In the genomic region with DNA sequence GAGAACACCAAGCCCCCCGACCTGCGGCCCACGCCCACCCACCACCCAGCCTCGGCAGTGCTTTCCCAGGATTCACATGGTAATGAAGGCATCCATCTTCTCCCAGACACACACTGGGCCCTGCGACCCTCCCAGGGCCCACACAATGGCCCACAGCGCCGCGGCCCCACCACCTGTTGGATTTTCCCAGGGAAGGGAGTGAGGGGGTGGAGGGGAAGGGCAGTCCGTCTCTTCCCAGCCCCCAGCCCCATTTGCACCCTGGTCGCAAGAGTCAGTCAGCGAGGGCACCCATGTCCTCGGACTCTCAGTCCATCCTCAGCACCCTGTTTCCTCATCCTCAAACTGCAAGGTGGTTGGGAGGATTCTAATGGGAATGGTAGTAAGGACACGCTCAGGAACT, we compare ENCODE assay signal across 16 cellular contexts. TPM values are rescaled to one million over a fixed set of nuclear protein-coding genes. Genes with fewer than 3 reads are reported as not detected.
DNase-seq lines count a peak whose midpoint lies in the region; ATAC-seq and TF ChIP-seq lines count a peak whose summit lies in the region.
"Had no signal": no experiment of that assay in that cellular context is flagged by ENCODE, and none has a peak within 500 bp of the region (broad histone marks: within the 10 kb centered on the region; RNA-seq: fewer than 3 reads in every experiment).

No MANE protein-coding gene starts in this region.

- H3K27ac Mint-ChIP-seq in GM23338 (peak overlapping the region; percentile 70), progenitor cell of endocrine pancreas (peak overlapping the region; percentile 89)
- H3K27ac Mint-ChIP-seq: CD4-positive, CD25-positive, alpha-beta regulatory T cell; HFFc6 had no signal

- DNase-seq in GM23338 (ENCODE audit: low spot score), result peak; percentile 72
- DNase-seq in progenitor cell of endocrine pancreas (ENCODE audit: low spot score, unreplicated experiment), result no peak
- no peak for DNase-seq in activated naive CD4-positive, alpha-beta T cell treated with Interleukin-2 at 50 U/mL for 16 hours
- no peak for DNase-seq in NOMO-1 treated with dmso at 0.1 percent for 144 hours (lab: John Stamatoyannopoulos, UW; ENCODE audit: unreplicated experiment)
- DNase-seq: Caco-2; CD4-positive, CD25-positive, alpha-beta regulatory T cell; DMS53; HFFc6; NCI-H1105 treated with DMSO at 0.1 percent for 48 hours; NCI-H1694 treated with DMSO at 0.1 percent for 48 hours; NK-92 treated with Interleukin-12 subunit alpha and Interleukin-12 subunit beta, amount 100 ng/mL, for 24 hours; SJCRH30; SW 1271 had no signal

- peak overlapping the region; percentile 95 for H3K27ac ChIP-seq in GM23338 (ENCODE audit: low read depth)
- peak overlapping the region; percentile 96 for H3K27ac ChIP-seq in HUES64 (ENCODE audit: low read depth, low read length)
- H3K27ac ChIP-seq in iPS-18a (ENCODE audit: low read length), result peak overlapping the region; percentile 25
- H3K27ac ChIP-seq: SJCRH30 had no signal

- H3K4me1 Mint-ChIP-seq in GM23338 (peaks cover 55% of the 10 kb centered on the region), progenitor cell of endocrine pancreas (ENCODE audit: low read depth) (peaks cover 27% of the 10 kb centered on the region)

- H3K9ac ChIP-seq in HUES64 (ENCODE audit: low read depth, low read length) (peak overlapping the region; percentile 41; the same call in 1 of the 2 replicates), iPS-18a (ENCODE audit: low read length) (no peak overlapping the region)

- H3K27me3 ChIP-seq in GM23338 (ENCODE audit: insufficient read depth), result no peaks in the 10 kb centered on the region
- no peaks in the 10 kb centered on the region for H3K27me3 ChIP-seq in HUES64 (ENCODE audit: insufficient read depth, low read length)
- H3K27me3 ChIP-seq in iPS-18a (ENCODE audit: control insufficient read depth, insufficient read depth, low read length), result no peaks in the 10 kb centered on the region

- TF ChIP-seq CTCF in GM23338 (conservative IDR thresholded peaks at IDR 0.05; ENCODE audit: low read depth in 2 of 2) (no peak), progenitor cell of endocrine pancreas (IDR thresholded peaks at IDR 0.05; ENCODE audit: unreplicated experiment) (no peak)

- ATAC-seq in GM23338, result peak; percentile 59
- no peak for ATAC-seq in GM19328 (IDR thresholded peaks at IDR 0.05; ENCODE audit: unreplicated experiment)

- H3K9me3 Mint-ChIP-seq in GM23338 (peaks cover 12% of the 10 kb centered on the region), progenitor cell of endocrine pancreas (ENCODE audit: low read depth) (no peaks in the 10 kb centered on the region)

- H3K4me2 ChIP-seq in GM23338, result peak overlapping the region; percentile 7; the same call in 1 of the 2 replicates

- peak overlapping the region; percentile 77 for H2AFZ ChIP-seq in GM23338

- H3K4me3 ChIP-seq in GM23338 (no peak overlapping the region), HUES64 (ENCODE audit: low read length) (no peak overlapping the region), iPS-18a (ENCODE audit: low read length) (no peak overlapping the region)
- H3K4me3 ChIP-seq: SJCRH30 had no signal

- H4K20me1 ChIP-seq in GM23338 (replicated peaks; ENCODE audit: insufficient read depth), result no peaks in the 10 kb centered on the region

- H3F3A ChIP-seq in GM23338 (replicated peaks; ENCODE audit: low read depth), result peaks cover 26% of the 10 kb centered on the region

- H3K36me3 ChIP-seq in GM23338 (ENCODE audit: insufficient read depth) (no peaks in the 10 kb centered on the region), HUES64 (ENCODE audit: insufficient read depth, low read length) (no peaks in the 10 kb centered on the region), iPS-18a (ENCODE audit: control insufficient read depth, low read depth, low read length) (no peaks in the 10 kb centered on the region)
- H3K36me3 ChIP-seq: SJCRH30 had no signal

- H3K36me3 Mint-ChIP-seq in GM23338 (ENCODE audit: low read depth) (peaks cover 24% of the 10 kb centered on the region), progenitor cell of endocrine pancreas (ENCODE audit: insufficient read depth) (peaks cover 10% of the 10 kb centered on the region)
- H3K36me3 Mint-ChIP-seq: CD4-positive, CD25-positive, alpha-beta regulatory T cell had no signal

- H3K4me3 Mint-ChIP-seq in GM23338 (0 out of 3 replicates have a peak overlapping the region, but pooled peaks have one; percentile 14), progenitor cell of endocrine pancreas (ENCODE audit: low read depth) (no peak overlapping the region)
- H3K4me3 Mint-ChIP-seq: HFFc6 had no signal

- H3K79me2 ChIP-seq in GM23338 (replicated peaks; ENCODE audit: insufficient read depth), result no peaks in the 10 kb centered on the region

- WGBS in HUES64, result 14% methylated on average over 6 of the region's 13 CpGs

- H3K4me1 ChIP-seq in GM23338 (ENCODE audit: insufficient read depth) (peaks cover 51% of the 10 kb centered on the region), HUES64 (ENCODE audit: insufficient read depth, low read length) (peaks cover 32% of the 10 kb centered on the region), iPS-18a (ENCODE audit: control insufficient read depth, low read depth, low read length) (peaks cover 30% of the 10 kb centered on the region)
- H3K4me1 ChIP-seq: Caco-2, SJCRH30 had no signal

- H3K9me3 ChIP-seq in HUES64 (ENCODE audit: insufficient read depth, low read depth, low read length), result no peaks in the 10 kb centered on the region
- H3K9me3 ChIP-seq in iPS-18a (ENCODE audit: control insufficient read depth, low read depth, low read length), result no peaks in the 10 kb centered on the region
- H3K9me3 ChIP-seq: Caco-2 had no signal

- H3K27me3 Mint-ChIP-seq in GM23338 (ENCODE audit: insufficient read depth, low read depth, poor library complexity), result peaks cover 14% of the 10 kb centered on the region
- no peaks in the 10 kb centered on the region for H3K27me3 Mint-ChIP-seq in progenitor cell of endocrine pancreas

- no peaks in the 10 kb centered on the region for H3K9me2 ChIP-seq in GM23338 (ENCODE audit: insufficient read depth)

TF ChIP-seq in GM23338, 12 proteins besides CTCF, POLR2A, EP300 and RAD21 (continues in another document):
- TF ChIP-seq JUNB (IDR thresholded peaks at IDR 0.05; ENCODE audit: unreplicated experiment) (no peak), POLR2AphosphoS5 (IDR thresholded peaks at IDR 0.05; ENCODE audit: low read depth) (no peak; the same call in 1 of the 2 replicates)

RNA-seq across cellular contexts. Expression of a gene that starts 23.7 kb away (rescaled TPM):
- total RNA-seq in GM23338 (2014; rRNA removed; shearing (Covaris generic)), result 452 and 479 TPM in 2 replicates
- 221 and 224 TPM in 2 replicates for polyA plus RNA-seq in GM23338 (2016; fragmentation: Nextera tagmentation; extraction: Ambion mirVana)
- 115 TPM for polyA plus RNA-seq in HUES64 (2013, experiment 1 of 2)
- polyA plus RNA-seq in HUES64 (2013, experiment 2 of 2), result 95.7 TPM
- total RNA-seq in progenitor cell of endocrine pancreas, result 322 and 326 TPM in 2 replicates

RNA-seq across cellular contexts. Expression of a gene that starts 56.3 kb away (rescaled TPM):
- total RNA-seq in GM23338 (2014; rRNA removed; shearing (Covaris generic)), result not detected in 2 replicates
- polyA plus RNA-seq in GM23338 (2016; fragmentation: Nextera tagmentation; extraction: Ambion mirVana), result 0.63 and 1.1 TPM in 2 replicates
- not detected for polyA plus RNA-seq in HUES64 (2013, experiment 1 of 2)
- not detected for polyA plus RNA-seq in HUES64 (2013, experiment 2 of 2)
- total RNA-seq in progenitor cell of endocrine pancreas, result not detected in 2 replicates
- total RNA-seq: Caco-2; CD4-positive, CD25-positive, alpha-beta regulatory T cell; HFFc6; SJCRH30 had no signal
- polyA plus RNA-seq: CD4-positive, CD25-positive, alpha-beta regulatory T cell had no signal

Comparison
In these comparisons a context has a peak if more than half of its experiments do, and no peak if none do; other contexts are left out.
1. H3K27ac ChIP-seq: peak in every context shown above with its lines; median percentile 96 in HUES64; 95 in GM23338; 25 in iPS-18a.